In the genomic region with DNA sequence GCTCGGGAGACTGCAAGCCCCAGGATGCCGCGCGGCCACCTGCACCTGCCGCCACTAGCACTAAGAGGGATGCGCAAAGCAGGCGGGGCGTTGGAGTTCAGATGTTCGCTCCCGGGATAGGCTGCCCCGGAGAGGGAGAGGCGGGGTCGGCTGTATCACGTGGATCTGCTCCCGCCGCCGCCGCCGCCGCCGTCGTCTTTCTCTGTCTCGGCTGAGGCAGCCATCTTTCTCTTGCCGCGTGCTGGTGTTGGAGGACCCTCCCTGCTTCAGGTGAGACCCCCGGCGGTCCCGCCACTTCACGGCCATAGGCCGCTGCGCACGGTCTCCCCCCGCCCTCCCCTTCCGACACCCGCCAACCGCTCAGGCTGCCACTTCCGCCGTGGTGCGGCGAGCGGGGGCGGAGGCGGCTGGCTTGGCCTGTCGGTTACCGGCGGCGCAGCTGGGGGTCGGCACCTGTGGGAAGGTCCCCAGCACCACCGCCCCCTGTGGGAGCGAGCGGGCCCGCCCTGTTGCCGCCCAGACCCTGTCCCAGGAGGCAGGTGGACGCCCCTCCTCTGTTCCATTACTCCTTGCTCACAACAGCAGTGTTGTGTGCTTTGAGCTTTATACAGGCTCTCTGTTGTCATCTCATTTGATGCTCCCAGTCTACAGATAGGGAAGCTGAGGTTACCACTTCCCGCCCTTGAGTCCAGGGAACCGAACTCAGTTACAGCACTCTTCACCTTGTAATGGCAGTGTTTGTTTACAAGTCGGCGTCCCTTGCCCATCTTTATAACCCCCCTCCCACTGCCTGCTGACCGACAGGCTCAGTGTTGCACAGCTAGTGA, we compare ENCODE assay signal across 1 cellular context.
TF ChIP-seq lines count a peak whose summit lies in the region.

Gene BTF3L4, plus strand, starts transcription at position 186 of the 827 bp plus-strand sequence. CDS start 3,553 bp downstream, outside the sequence.

TF ChIP-seq in GM12878, 131 proteins besides CTCF, POLR2A, EP300 and RAD21 (continued from another document):
- no peak for TF ChIP-seq ZNF217 (IDR thresholded peaks at IDR 0.05)
- TF ChIP-seq POLR2AphosphoS2 (IDR thresholded peaks at IDR 0.05; ENCODE audit: low read depth, low read length), result peak; percentile 3; the same call in 1 of the 2 replicates
- peak in 1 of 2 experiments; percentile 79; a peak in 2 of 4 replicates for TF ChIP-seq BHLHE40 (IDR thresholded peaks at IDR 0.05; ENCODE audit: borderline replicate concordance in 1 of 2, low read depth in 2 of 2, low read length in 1 of 2)
- peak; percentile 58 for TF ChIP-seq IKZF1 (conservative IDR thresholded peaks at IDR 0.05)
- TF ChIP-seq SREBF1 (IDR thresholded peaks at IDR 0.05; ENCODE audit: low read length), result peak; percentile 19; the same call in 1 of the 2 replicates
- TF ChIP-seq TAF1 (IDR thresholded peaks at IDR 0.05; ENCODE audit: borderline replicate concordance, low read depth, low read length), result peak; percentile 40; the same call in 1 of the 2 replicates
- TF ChIP-seq CBFB (IDR thresholded peaks at IDR 0.05; ENCODE audit: low read depth), result no peak
- TF ChIP-seq TARDBP (IDR thresholded peaks at IDR 0.05; ENCODE audit: borderline replicate concordance), result no peak
- TF ChIP-seq CREM (IDR thresholded peaks at IDR 0.05; ENCODE audit: low read depth), result no peak; the same call in none of the 2 replicates
- no peak for TF ChIP-seq FOS (IDR thresholded peaks at IDR 0.05; ENCODE audit: borderline replicate concordance, extremely low read depth, insufficient read length)
- TF ChIP-seq, protein P1, sequence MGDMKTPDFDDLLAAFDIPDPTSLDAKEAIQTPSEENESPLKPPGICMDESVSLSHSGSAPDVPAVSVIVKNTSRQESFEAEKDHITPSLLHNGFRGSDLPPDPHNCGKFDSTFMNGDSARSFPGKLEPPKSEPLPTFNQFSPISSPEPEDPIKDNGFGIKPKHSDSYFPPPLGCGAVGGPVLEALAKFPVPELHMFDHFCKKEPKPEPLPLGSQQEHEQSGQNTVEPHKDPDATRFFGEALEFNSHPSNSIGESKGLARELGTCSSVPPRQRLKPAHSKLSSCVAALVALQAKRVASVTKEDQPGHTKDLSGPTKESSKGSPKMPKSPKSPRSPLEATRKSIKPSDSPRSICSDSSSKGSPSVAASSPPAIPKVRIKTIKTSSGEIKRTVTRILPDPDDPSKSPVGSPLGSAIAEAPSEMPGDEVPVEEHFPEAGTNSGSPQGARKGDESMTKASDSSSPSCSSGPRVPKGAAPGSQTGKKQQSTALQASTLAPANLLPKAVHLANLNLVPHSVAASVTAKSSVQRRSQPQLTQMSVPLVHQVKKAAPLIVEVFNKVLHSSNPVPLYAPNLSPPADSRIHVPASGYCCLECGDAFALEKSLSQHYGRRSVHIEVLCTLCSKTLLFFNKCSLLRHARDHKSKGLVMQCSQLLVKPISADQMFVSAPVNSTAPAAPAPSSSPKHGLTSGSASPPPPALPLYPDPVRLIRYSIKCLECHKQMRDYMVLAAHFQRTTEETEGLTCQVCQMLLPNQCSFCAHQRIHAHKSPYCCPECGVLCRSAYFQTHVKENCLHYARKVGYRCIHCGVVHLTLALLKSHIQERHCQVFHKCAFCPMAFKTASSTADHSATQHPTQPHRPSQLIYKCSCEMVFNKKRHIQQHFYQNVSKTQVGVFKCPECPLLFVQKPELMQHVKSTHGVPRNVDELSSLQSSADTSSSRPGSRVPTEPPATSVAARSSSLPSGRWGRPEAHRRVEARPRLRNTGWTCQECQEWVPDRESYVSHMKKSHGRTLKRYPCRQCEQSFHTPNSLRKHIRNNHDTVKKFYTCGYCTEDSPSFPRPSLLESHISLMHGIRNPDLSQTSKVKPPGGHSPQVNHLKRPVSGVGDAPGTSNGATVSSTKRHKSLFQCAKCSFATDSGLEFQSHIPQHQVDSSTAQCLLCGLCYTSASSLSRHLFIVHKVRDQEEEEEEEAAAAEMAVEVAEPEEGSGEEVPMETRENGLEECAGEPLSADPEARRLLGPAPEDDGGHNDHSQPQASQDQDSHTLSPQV (IDR thresholded peaks at IDR 0.05), result no peak
- TF ChIP-seq GABPA (IDR thresholded peaks at IDR 0.05; ENCODE audit: low read depth), result 0 out of 2 replicates have a peak, but pooled peaks have one; percentile 42
- no peak for TF ChIP-seq ZBED1 (IDR thresholded peaks at IDR 0.05; ENCODE audit: borderline replicate concordance)
- TF ChIP-seq TCF3 (IDR thresholded peaks at IDR 0.05; ENCODE audit: borderline replicate concordance, insufficient read depth, low read depth, low read length), result no peak
- TF ChIP-seq NBN (IDR thresholded peaks at IDR 0.05), result peak; percentile 71
- TF ChIP-seq SRF (IDR thresholded peaks at IDR 0.05; ENCODE audit: low read depth in 2 of 2, low read length in 2 of 2), result no peak
- TF ChIP-seq, protein P2, sequence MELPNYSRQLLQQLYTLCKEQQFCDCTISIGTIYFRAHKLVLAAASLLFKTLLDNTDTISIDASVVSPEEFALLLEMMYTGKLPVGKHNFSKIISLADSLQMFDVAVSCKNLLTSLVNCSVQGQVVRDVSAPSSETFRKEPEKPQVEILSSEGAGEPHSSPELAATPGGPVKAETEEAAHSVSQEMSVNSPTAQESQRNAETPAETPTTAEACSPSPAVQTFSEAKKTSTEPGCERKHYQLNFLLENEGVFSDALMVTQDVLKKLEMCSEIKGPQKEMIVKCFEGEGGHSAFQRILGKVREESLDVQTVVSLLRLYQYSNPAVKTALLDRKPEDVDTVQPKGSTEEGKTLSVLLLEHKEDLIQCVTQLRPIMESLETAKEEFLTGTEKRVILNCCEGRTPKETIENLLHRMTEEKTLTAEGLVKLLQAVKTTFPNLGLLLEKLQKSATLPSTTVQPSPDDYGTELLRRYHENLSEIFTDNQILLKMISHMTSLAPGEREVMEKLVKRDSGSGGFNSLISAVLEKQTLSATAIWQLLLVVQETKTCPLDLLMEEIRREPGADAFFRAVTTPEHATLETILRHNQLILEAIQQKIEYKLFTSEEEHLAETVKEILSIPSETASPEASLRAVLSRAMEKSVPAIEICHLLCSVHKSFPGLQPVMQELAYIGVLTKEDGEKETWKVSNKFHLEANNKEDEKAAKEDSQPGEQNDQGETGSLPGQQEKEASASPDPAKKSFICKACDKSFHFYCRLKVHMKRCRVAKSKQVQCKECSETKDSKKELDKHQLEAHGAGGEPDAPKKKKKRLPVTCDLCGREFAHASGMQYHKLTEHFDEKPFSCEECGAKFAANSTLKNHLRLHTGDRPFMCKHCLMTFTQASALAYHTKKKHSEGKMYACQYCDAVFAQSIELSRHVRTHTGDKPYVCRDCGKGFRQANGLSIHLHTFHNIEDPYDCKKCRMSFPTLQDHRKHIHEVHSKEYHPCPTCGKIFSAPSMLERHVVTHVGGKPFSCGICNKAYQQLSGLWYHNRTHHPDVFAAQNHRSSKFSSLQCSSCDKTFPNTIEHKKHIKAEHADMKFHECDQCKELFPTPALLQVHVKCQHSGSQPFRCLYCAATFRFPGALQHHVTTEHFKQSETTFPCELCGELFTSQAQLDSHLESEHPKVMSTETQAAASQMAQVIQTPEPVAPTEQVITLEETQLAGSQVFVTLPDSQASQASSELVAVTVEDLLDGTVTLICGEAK (IDR thresholded peaks at IDR 0.05; ENCODE audit: borderline replicate concordance), result peak; percentile 15; the same call in 1 of the 2 replicates
- TF ChIP-seq EGR1 (IDR thresholded peaks at IDR 0.05; ENCODE audit: borderline replicate concordance in 1 of 2, low read depth in 2 of 2, low read length in 2 of 2), result peak; percentile 64 to 99
